Comparison of ENCODE assay signal across 17 cellular contexts in the genomic region with DNA sequence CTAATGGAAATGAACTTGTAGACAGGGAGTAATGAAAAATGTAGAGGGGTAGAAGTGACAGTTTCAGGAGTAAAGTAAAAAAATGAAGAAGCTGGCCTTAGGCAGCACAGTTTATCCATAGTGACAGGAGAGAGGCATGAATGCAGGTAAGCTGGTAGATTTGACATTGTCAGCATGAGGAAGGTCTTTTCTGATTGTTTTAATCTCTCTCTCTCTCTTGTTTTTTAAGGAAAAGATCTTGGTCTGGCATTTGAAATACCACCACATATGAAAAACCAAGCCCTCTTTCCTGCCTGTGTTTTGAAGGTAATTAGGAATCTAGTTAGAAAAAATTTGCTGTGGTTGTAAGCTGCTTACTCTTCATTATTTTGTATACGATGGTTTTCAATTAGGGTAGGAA. TPM values are rescaled to one million over a fixed set of nuclear protein-coding genes. Genes with fewer than 3 reads are reported as not detected.
A peak's percentile ranks its signal among the peaks of the same experiment; 100 is the strongest.
DNase-seq lines count a peak whose midpoint lies in the region; ATAC-seq and TF ChIP-seq lines count a peak whose summit lies in the region.
"Had no signal": no experiment of that assay in that cellular context is flagged by ENCODE, and none has a peak within 500 bp of the region (broad histone marks: within the 10 kb centered on the region; RNA-seq: fewer than 3 reads in every experiment).

No MANE protein-coding gene starts in this region.

- intact Hi-C loops in activated CD8-positive, alpha-beta T cell treated with anti-CD3 and anti-CD28 coated beads for 36 hours (cut with micrococcal nuclease): no loop called here
- intact Hi-C loops in cardiac septum (cut with DNase I): no loop called here

- H3K36me3 Mint-ChIP-seq in activated CD8-positive, alpha-beta T cell treated with anti-CD3 and anti-CD28 coated beads for 36 hours (ENCODE audit: low read depth): peaks cover 65% of the 10 kb centered on the region
- peaks cover 74% of the 10 kb centered on the region for H3K36me3 Mint-ChIP-seq in activated CD8-positive, alpha-beta T cell treated with anti-CD3 and anti-CD28 coated beads, Interleukin-2, amount 10 ng/mL, durations not matched to agents 7 days and 5 days (ENCODE audit: low read depth)
- peaks cover 90% of the 10 kb centered on the region for H3K36me3 Mint-ChIP-seq in stimulated activated naive CD8-positive, alpha-beta T cell treated with anti-CD3 and anti-CD28 coated beads, Interleukin-15, Interleukin-2, amounts not matched to agents 100 ng/mL and 50 ng/mL, for 24 hours (ENCODE audit: low read depth)
- peaks cover 99% of the 10 kb centered on the region for H3K36me3 Mint-ChIP-seq in activated T-helper 17 cell treated with anti-CD3 and anti-CD28 coated beads, Interleukin-2, amount 50 U/mL, for 72 hours (ENCODE audit: low read depth)
- H3K36me3 Mint-ChIP-seq in stimulated activated effector memory CD8-positive, alpha-beta T cell treated with anti-CD3 and anti-CD28 coated beads, Interleukin-12 subunit alpha, Interleukin-12 subunit beta, amount 100 ng/mL, for 72 hours: peaks cover 100% of the 10 kb centered on the region

- DNase-seq in activated CD8-positive, alpha-beta T cell treated with anti-CD3 and anti-CD28 coated beads for 36 hours: no peak
- no peak for DNase-seq in activated CD8-positive, alpha-beta T cell treated with anti-CD3 and anti-CD28 coated beads, Interleukin-2, amount 10 ng/mL, durations not matched to agents 7 days and 5 days
- DNase-seq in stimulated activated naive CD8-positive, alpha-beta T cell treated with anti-CD3 and anti-CD28 coated beads, Interleukin-15, amount 100 ng/mL, for 72 hours: no peak
- DNase-seq in stimulated activated effector memory CD8-positive, alpha-beta T cell treated with anti-CD3 and anti-CD28 coated beads, Interleukin-12 subunit alpha, Interleukin-12 subunit beta, amount 100 ng/mL, for 72 hours (ENCODE audit: low spot score in 2 of 2): no peak
- DNase-seq in cardiac septum (ENCODE audit: low spot score) (no peak), NCI-H1417 treated with DMSO at 0.1 percent for 48 hours (lab: John Stamatoyannopoulos, UW) (no peak)
- DNase-seq: Calu3; CD4-positive, alpha-beta T cell; CD8-positive, alpha-beta memory T cell; DMS53; DMS79 treated with DMSO at 0.1 percent for 48 hours; GF-D8; GOT3; HFFc6 had no signal

- no peak overlapping the region for H3K4me3 Mint-ChIP-seq in activated CD8-positive, alpha-beta T cell treated with anti-CD3 and anti-CD28 coated beads for 36 hours
- no peak overlapping the region for H3K4me3 Mint-ChIP-seq in activated CD8-positive, alpha-beta T cell treated with anti-CD3 and anti-CD28 coated beads, Interleukin-2, amount 10 ng/mL, durations not matched to agents 7 days and 5 days
- no peak overlapping the region for H3K4me3 Mint-ChIP-seq in stimulated activated naive CD8-positive, alpha-beta T cell treated with anti-CD3 and anti-CD28 coated beads, Interleukin-15, Interleukin-2, amounts not matched to agents 100 ng/mL and 50 ng/mL, for 24 hours
- H3K4me3 Mint-ChIP-seq in stimulated activated naive CD8-positive, alpha-beta T cell treated with anti-CD3 and anti-CD28 coated beads, Interleukin-15, amount 100 ng/mL, for 72 hours: no peak overlapping the region
- no peak overlapping the region for H3K4me3 Mint-ChIP-seq in activated T-helper 17 cell treated with anti-CD3 and anti-CD28 coated beads, Interleukin-2, amount 50 U/mL, for 72 hours
- no peak overlapping the region for H3K4me3 Mint-ChIP-seq in stimulated activated effector memory CD8-positive, alpha-beta T cell treated with anti-CD3 and anti-CD28 coated beads, Interleukin-12 subunit alpha, Interleukin-12 subunit beta, amount 100 ng/mL, for 72 hours
- H3K4me3 Mint-ChIP-seq: B cell; CD4-positive, alpha-beta T cell; CD8-positive, alpha-beta memory T cell; HFFc6 had no signal

- H3K4me1 Mint-ChIP-seq in activated CD8-positive, alpha-beta T cell treated with anti-CD3 and anti-CD28 coated beads for 36 hours (ENCODE audit: low read depth): no peaks in the 10 kb centered on the region
- H3K4me1 Mint-ChIP-seq in activated CD8-positive, alpha-beta T cell treated with anti-CD3 and anti-CD28 coated beads, Interleukin-2, amount 10 ng/mL, durations not matched to agents 7 days and 5 days (ENCODE audit: low read depth): no peaks in the 10 kb centered on the region
- no peaks in the 10 kb centered on the region for H3K4me1 Mint-ChIP-seq in stimulated activated naive CD8-positive, alpha-beta T cell treated with anti-CD3 and anti-CD28 coated beads, Interleukin-15, Interleukin-2, amounts not matched to agents 100 ng/mL and 50 ng/mL, for 24 hours (ENCODE audit: low read depth)
- no peaks in the 10 kb centered on the region for H3K4me1 Mint-ChIP-seq in stimulated activated naive CD8-positive, alpha-beta T cell treated with anti-CD3 and anti-CD28 coated beads, Interleukin-15, amount 100 ng/mL, for 72 hours
- H3K4me1 Mint-ChIP-seq in activated T-helper 17 cell treated with anti-CD3 and anti-CD28 coated beads, Interleukin-2, amount 50 U/mL, for 72 hours: peaks cover 7% of the 10 kb centered on the region
- H3K4me1 Mint-ChIP-seq in stimulated activated effector memory CD8-positive, alpha-beta T cell treated with anti-CD3 and anti-CD28 coated beads, Interleukin-12 subunit alpha, Interleukin-12 subunit beta, amount 100 ng/mL, for 72 hours: peaks cover 9% of the 10 kb centered on the region
- H3K4me1 Mint-ChIP-seq: B cell had no signal

- H3K9me3 Mint-ChIP-seq in activated CD8-positive, alpha-beta T cell treated with anti-CD3 and anti-CD28 coated beads for 36 hours: no peaks in the 10 kb centered on the region
- no peaks in the 10 kb centered on the region for H3K9me3 Mint-ChIP-seq in activated CD8-positive, alpha-beta T cell treated with anti-CD3 and anti-CD28 coated beads, Interleukin-2, amount 10 ng/mL, durations not matched to agents 7 days and 5 days (ENCODE audit: insufficient read depth)
- H3K9me3 Mint-ChIP-seq in stimulated activated naive CD8-positive, alpha-beta T cell treated with anti-CD3 and anti-CD28 coated beads, Interleukin-15, Interleukin-2, amounts not matched to agents 100 ng/mL and 50 ng/mL, for 24 hours: no peaks in the 10 kb centered on the region
- H3K9me3 Mint-ChIP-seq in stimulated activated naive CD8-positive, alpha-beta T cell treated with anti-CD3 and anti-CD28 coated beads, Interleukin-15, amount 100 ng/mL, for 72 hours: no peaks in the 10 kb centered on the region
- no peaks in the 10 kb centered on the region for H3K9me3 Mint-ChIP-seq in activated T-helper 17 cell treated with anti-CD3 and anti-CD28 coated beads, Interleukin-2, amount 50 U/mL, for 72 hours
- no peaks in the 10 kb centered on the region for H3K9me3 Mint-ChIP-seq in stimulated activated effector memory CD8-positive, alpha-beta T cell treated with anti-CD3 and anti-CD28 coated beads, Interleukin-12 subunit alpha, Interleukin-12 subunit beta, amount 100 ng/mL, for 72 hours
- H3K9me3 Mint-ChIP-seq: CD4-positive, alpha-beta T cell; CD8-positive, alpha-beta memory T cell; HFFc6 had no signal

- POLR2A ChIA-PET in activated CD8-positive, alpha-beta T cell treated with anti-CD3 and anti-CD28 coated beads for 36 hours (lab: Charles Lee): interaction anchor here (1.2 kb wide), 1 partner anchor 14 kb away, joined by 4 read pairs; a partner anchor contains a TSS
- POLR2A ChIA-PET in activated CD8-positive, alpha-beta T cell treated with anti-CD3 and anti-CD28 coated beads, Interleukin-2, amount 10 ng/mL, durations not matched to agents 7 days and 5 days (lab: Charles Lee): no interaction called here

- peak overlapping the region; percentile 0 for H3K27ac Mint-ChIP-seq in activated CD8-positive, alpha-beta T cell treated with anti-CD3 and anti-CD28 coated beads for 36 hours
- no peak overlapping the region for H3K27ac Mint-ChIP-seq in activated CD8-positive, alpha-beta T cell treated with anti-CD3 and anti-CD28 coated beads, Interleukin-2, amount 10 ng/mL, durations not matched to agents 7 days and 5 days
- H3K27ac Mint-ChIP-seq in stimulated activated naive CD8-positive, alpha-beta T cell treated with anti-CD3 and anti-CD28 coated beads, Interleukin-15, Interleukin-2, amounts not matched to agents 100 ng/mL and 50 ng/mL, for 24 hours: peak overlapping the region; percentile 8
- peak overlapping the region in 1 of 2 donors; percentile 3 for H3K27ac Mint-ChIP-seq in stimulated activated naive CD8-positive, alpha-beta T cell treated with anti-CD3 and anti-CD28 coated beads, Interleukin-15, amount 100 ng/mL, for 72 hours
- H3K27ac Mint-ChIP-seq in activated T-helper 17 cell treated with anti-CD3 and anti-CD28 coated beads, Interleukin-2, amount 50 U/mL, for 72 hours: peak overlapping the region; percentile 59
- peak overlapping the region; percentile 48 for H3K27ac Mint-ChIP-seq in stimulated activated effector memory CD8-positive, alpha-beta T cell treated with anti-CD3 and anti-CD28 coated beads, Interleukin-12 subunit alpha, Interleukin-12 subunit beta, amount 100 ng/mL, for 72 hours
- H3K27ac Mint-ChIP-seq: B cell; CD4-positive, alpha-beta T cell; HFFc6 had no signal

- no peak for TF ChIP-seq CTCF in activated CD8-positive, alpha-beta T cell treated with anti-CD3 and anti-CD28 coated beads for 36 hours (IDR thresholded peaks at IDR 0.05)

- CTCF ChIA-PET in activated CD8-positive, alpha-beta T cell treated with anti-CD3 and anti-CD28 coated beads for 36 hours (lab: Charles Lee): no interaction called here
- CTCF ChIA-PET in activated CD8-positive, alpha-beta T cell treated with anti-CD3 and anti-CD28 coated beads, Interleukin-2, amount 10 ng/mL, durations not matched to agents 7 days and 5 days (lab: Charles Lee): no interaction called here

- no peaks in the 10 kb centered on the region for H3K27me3 Mint-ChIP-seq in activated CD8-positive, alpha-beta T cell treated with anti-CD3 and anti-CD28 coated beads for 36 hours
- no peaks in the 10 kb centered on the region for H3K27me3 Mint-ChIP-seq in activated CD8-positive, alpha-beta T cell treated with anti-CD3 and anti-CD28 coated beads, Interleukin-2, amount 10 ng/mL, durations not matched to agents 7 days and 5 days (ENCODE audit: low read depth)
- no peaks in the 10 kb centered on the region for H3K27me3 Mint-ChIP-seq in stimulated activated naive CD8-positive, alpha-beta T cell treated with anti-CD3 and anti-CD28 coated beads, Interleukin-15, Interleukin-2, amounts not matched to agents 100 ng/mL and 50 ng/mL, for 24 hours
- H3K27me3 Mint-ChIP-seq in stimulated activated naive CD8-positive, alpha-beta T cell treated with anti-CD3 and anti-CD28 coated beads, Interleukin-15, amount 100 ng/mL, for 72 hours: no peaks in the 10 kb centered on the region
- H3K27me3 Mint-ChIP-seq in activated T-helper 17 cell treated with anti-CD3 and anti-CD28 coated beads, Interleukin-2, amount 50 U/mL, for 72 hours: no peaks in the 10 kb centered on the region
- H3K27me3 Mint-ChIP-seq: B cell; CD4-positive, alpha-beta T cell; CD8-positive, alpha-beta memory T cell had no signal

- ATAC-seq in activated CD8-positive, alpha-beta T cell treated with anti-CD3 and anti-CD28 coated beads for 36 hours: no peak
- no peak for ATAC-seq in activated CD8-positive, alpha-beta T cell treated with anti-CD3 and anti-CD28 coated beads, Interleukin-2, amount 10 ng/mL, durations not matched to agents 7 days and 5 days
- no peak for ATAC-seq in stimulated activated naive CD8-positive, alpha-beta T cell treated with anti-CD3 and anti-CD28 coated beads, Interleukin-15, amount 100 ng/mL, for 72 hours
- no peak for ATAC-seq in activated T-helper 17 cell treated with anti-CD3 and anti-CD28 coated beads, Interleukin-2, amount 50 U/mL, for 72 hours (replicated peaks)
- ATAC-seq in stimulated activated effector memory CD8-positive, alpha-beta T cell treated with anti-CD3 and anti-CD28 coated beads, Interleukin-12 subunit alpha, Interleukin-12 subunit beta, amount 100 ng/mL, for 72 hours: no peak

RNA-seq across cellular contexts. Expression of a gene that starts 14.1 kb away (rescaled TPM):
- total RNA-seq in activated CD8-positive, alpha-beta T cell treated with anti-CD3 and anti-CD28 coated beads for 36 hours: 10 to 100 TPM; 90.3 to 92.5 TPM
- 10 to 100 TPM; 70.2 to 72.1 TPM for total RNA-seq in activated CD8-positive, alpha-beta T cell treated with anti-CD3 and anti-CD28 coated beads, Interleukin-2, amount 10 ng/mL, durations not matched to agents 7 days and 5 days
- 10 to 100 TPM; 41.1 to 95.2 TPM for total RNA-seq in activated T-helper 17 cell treated with anti-CD3 and anti-CD28 coated beads, Interleukin-2, amount 50 U/mL, for 72 hours
- 112 TPM for total RNA-seq in cardiac septum

RNA-seq across cellular contexts. Expression of a gene that starts 44.6 kb away (rescaled TPM):
- 10 to 100 TPM; 40.9 to 41.9 TPM for total RNA-seq in activated CD8-positive, alpha-beta T cell treated with anti-CD3 and anti-CD28 coated beads for 36 hours
- 10 to 100 TPM; 28.2 to 31.8 TPM for total RNA-seq in activated CD8-positive, alpha-beta T cell treated with anti-CD3 and anti-CD28 coated beads, Interleukin-2, amount 10 ng/mL, durations not matched to agents 7 days and 5 days
- 10 to 100 TPM; 36.3 to 39.5 TPM for total RNA-seq in activated T-helper 17 cell treated with anti-CD3 and anti-CD28 coated beads, Interleukin-2, amount 50 U/mL, for 72 hours
- 38.9 TPM for total RNA-seq in cardiac septum
